In the genomic region with DNA sequence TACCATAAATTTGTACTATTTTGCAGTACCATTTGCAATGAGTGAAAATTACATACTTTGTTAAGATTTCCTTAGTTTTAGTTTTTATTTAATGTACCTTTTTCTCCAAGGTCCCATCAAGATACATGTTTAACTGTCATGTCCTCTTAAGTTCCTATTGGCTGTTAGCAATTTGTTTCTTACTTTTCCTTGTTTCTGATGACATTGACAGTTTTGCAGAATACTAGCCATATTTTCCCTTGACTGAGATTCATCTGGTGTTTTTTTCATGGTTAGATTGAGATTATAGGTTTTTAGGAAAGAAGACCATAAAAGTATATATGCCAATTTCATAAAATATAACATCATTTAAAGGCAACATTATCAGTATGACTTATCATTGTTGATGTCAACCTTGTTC, we compare ENCODE assay signal across 34 cellular contexts.
"Had no signal": no experiment of that assay in that cellular context is flagged by ENCODE, and none has a peak within 500 bp of the region (broad histone marks: within the 10 kb centered on the region; RNA-seq: fewer than 3 reads in every experiment).

No MANE protein-coding gene starts in this region.

- H3K9me3 ChIP-seq: MG63 had no signal

- H3K36me3 ChIP-seq: MG63 had no signal

- DNase-seq: Karpas-422, Kasumi-1, MG63, MM.1S, MV-4-11, NCI-H1048, NCI-H1092, NCI-H1092 treated with DMSO at 0.1 percent for 48 hours, NCI-H1105, NCI-H1105 treated with DMSO at 0.1 percent for 48 hours, NCI-H1417, NCI-H1417 treated with DMSO at 0.1 percent for 48 hours, NCI-H1436, NCI-H1436 treated with DMSO at 0.1 percent for 48 hours, NCI-H146, NCI-H1694, NCI-H1694 treated with DMSO at 0.1 percent for 48 hours, NCI-H187, NCI-H187 treated with DMSO at 0.1 percent for 48 hours, NCI-H1930, NCI-H2029, NCI-H2029 treated with DMSO at 0.1 percent for 48 hours, NCI-H2081, NCI-H2081 treated with DMSO at 0.1 percent for 48 hours, NCI-H2107, NCI-H2171, NCI-H2171 treated with DMSO at 0.1 percent for 48 hours, NCI-H2227 treated with DMSO at 0.1 percent for 48 hours, NCI-H226, NCI-H345, NCI-H446, NCI-H446 treated with DMSO at 0.1 percent for 48 hours, NCI-H510A, NCI-H510A treated with DMSO at 0.1 percent for 48 hours had no signal

- H3K4me3 ChIP-seq: MG63 had no signal

- H3K27me3 ChIP-seq: MG63 had no signal
